Comparison of ENCODE assay signal across 1 cellular context in the genomic region with DNA sequence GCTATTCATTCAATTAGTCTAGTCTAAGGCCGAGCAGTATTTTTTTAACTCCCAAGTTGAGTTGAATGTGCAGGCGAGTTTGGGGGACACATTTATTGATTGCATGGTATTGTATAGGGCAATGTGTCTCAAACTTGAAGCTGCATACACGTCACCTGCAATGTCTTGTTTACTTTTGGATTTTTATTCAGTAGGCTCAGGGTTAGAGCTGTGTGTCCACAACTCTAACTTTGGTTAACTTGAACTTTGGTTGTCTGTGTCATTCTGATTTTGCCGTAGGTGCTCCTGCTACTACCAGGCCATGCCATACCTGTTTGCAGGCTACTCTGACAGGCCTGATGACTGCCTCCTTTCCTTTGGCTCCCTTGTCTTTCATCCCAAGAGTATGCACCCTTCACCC.
TF ChIP-seq lines count a peak whose summit lies in the region.

No MANE protein-coding gene starts in this region.

TF ChIP-seq in GM23338, 12 proteins besides CTCF, POLR2A, EP300 and RAD21 (continued from another document):
- TF ChIP-seq, protein P1, sequence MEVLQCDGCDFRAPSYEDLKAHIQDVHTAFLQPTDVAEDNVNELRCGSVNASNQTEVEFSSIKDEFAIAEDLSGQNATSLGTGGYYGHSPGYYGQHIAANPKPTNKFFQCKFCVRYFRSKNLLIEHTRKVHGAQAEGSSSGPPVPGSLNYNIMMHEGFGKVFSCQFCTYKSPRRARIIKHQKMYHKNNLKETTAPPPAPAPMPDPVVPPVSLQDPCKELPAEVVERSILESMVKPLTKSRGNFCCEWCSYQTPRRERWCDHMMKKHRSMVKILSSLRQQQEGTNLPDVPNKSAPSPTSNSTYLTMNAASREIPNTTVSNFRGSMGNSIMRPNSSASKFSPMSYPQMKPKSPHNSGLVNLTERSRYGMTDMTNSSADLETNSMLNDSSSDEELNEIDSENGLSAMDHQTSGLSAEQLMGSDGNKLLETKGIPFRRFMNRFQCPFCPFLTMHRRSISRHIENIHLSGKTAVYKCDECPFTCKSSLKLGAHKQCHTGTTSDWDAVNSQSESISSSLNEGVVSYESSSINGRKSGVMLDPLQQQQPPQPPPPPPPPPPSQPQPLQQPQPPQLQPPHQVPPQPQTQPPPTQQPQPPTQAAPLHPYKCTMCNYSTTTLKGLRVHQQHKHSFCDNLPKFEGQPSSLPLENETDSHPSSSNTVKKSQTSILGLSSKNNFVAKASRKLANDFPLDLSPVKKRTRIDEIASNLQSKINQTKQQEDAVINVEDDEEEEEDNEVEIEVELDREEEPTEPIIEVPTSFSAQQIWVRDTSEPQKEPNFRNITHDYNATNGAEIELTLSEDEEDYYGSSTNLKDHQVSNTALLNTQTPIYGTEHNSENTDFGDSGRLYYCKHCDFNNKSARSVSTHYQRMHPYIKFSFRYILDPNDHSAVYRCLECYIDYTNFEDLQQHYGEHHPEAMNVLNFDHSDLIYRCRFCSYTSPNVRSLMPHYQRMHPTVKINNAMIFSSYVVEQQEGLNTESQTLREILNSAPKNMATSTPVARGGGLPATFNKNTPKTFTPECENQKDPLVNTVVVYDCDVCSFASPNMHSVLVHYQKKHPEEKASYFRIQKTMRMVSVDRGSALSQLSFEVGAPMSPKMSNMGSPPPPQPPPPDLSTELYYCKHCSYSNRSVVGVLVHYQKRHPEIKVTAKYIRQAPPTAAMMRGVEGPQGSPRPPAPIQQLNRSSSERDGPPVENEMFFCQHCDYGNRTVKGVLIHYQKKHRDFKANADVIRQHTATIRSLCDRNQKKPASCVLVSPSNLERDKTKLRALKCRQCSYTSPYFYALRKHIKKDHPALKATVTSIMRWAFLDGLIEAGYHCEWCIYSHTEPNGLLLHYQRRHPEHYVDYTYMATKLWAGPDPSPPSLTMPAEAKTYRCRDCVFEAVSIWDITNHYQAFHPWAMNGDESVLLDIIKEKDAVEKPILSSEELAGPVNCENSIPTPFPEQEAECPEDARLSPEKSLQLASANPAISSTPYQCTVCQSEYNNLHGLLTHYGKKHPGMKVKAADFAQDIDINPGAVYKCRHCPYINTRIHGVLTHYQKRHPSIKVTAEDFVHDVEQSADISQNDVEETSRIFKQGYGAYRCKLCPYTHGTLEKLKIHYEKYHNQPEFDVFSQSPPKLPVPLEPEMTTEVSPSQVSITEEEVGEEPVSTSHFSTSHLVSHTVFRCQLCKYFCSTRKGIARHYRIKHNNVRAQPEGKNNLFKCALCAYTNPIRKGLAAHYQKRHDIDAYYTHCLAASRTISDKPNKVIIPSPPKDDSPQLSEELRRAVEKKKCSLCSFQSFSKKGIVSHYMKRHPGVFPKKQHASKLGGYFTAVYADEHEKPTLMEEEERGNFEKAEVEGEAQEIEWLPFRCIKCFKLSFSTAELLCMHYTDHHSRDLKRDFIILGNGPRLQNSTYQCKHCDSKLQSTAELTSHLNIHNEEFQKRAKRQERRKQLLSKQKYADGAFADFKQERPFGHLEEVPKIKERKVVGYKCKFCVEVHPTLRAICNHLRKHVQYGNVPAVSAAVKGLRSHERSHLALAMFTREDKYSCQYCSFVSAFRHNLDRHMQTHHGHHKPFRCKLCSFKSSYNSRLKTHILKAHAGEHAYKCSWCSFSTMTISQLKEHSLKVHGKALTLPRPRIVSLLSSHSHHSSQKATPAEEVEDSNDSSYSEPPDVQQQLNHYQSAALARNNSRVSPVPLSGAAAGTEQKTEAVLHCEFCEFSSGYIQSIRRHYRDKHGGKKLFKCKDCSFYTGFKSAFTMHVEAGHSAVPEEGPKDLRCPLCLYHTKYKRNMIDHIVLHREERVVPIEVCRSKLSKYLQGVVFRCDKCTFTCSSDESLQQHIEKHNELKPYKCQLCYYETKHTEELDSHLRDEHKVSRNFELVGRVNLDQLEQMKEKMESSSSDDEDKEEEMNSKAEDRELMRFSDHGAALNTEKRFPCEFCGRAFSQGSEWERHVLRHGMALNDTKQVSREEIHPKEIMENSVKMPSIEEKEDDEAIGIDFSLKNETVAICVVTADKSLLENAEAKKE (CRISPR knock-in tag; IDR thresholded peaks at IDR 0.05): no peak
- TF ChIP-seq, protein P2, sequence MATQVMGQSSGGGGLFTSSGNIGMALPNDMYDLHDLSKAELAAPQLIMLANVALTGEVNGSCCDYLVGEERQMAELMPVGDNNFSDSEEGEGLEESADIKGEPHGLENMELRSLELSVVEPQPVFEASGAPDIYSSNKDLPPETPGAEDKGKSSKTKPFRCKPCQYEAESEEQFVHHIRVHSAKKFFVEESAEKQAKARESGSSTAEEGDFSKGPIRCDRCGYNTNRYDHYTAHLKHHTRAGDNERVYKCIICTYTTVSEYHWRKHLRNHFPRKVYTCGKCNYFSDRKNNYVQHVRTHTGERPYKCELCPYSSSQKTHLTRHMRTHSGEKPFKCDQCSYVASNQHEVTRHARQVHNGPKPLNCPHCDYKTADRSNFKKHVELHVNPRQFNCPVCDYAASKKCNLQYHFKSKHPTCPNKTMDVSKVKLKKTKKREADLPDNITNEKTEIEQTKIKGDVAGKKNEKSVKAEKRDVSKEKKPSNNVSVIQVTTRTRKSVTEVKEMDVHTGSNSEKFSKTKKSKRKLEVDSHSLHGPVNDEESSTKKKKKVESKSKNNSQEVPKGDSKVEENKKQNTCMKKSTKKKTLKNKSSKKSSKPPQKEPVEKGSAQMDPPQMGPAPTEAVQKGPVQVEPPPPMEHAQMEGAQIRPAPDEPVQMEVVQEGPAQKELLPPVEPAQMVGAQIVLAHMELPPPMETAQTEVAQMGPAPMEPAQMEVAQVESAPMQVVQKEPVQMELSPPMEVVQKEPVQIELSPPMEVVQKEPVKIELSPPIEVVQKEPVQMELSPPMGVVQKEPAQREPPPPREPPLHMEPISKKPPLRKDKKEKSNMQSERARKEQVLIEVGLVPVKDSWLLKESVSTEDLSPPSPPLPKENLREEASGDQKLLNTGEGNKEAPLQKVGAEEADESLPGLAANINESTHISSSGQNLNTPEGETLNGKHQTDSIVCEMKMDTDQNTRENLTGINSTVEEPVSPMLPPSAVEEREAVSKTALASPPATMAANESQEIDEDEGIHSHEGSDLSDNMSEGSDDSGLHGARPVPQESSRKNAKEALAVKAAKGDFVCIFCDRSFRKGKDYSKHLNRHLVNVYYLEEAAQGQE (IDR thresholded peaks at IDR 0.05; ENCODE audit: unreplicated experiment): no peak
- TF ChIP-seq NANOG (IDR thresholded peaks at IDR 0.05; ENCODE audit: borderline replicate concordance) (no peak), EZH2phosphoT487 (IDR thresholded peaks at IDR 0.05; ENCODE audit: unreplicated experiment) (no peak), ZNF331 (CRISPR knock-in tag; IDR thresholded peaks at IDR 0.05; ENCODE audit: low read depth) (no peak)
